In genomic region chr1:1354271-1355247, GRCh38 we compare ENCODE assay signal across 1 cellular context.
TF ChIP-seq lines count a peak whose summit lies in the region.

No MANE protein-coding gene starts in this region.

TF ChIP-seq in neural cell, 6 proteins besides CTCF, POLR2A, EP300 and RAD21:
- TF ChIP-seq REST (IDR thresholded peaks at IDR 0.05; ENCODE audit: borderline replicate concordance): no peak
- TF ChIP-seq TAF1 (IDR thresholded peaks at IDR 0.05; ENCODE audit: low read depth): no peak
- no peak for TF ChIP-seq EZH2 (IDR thresholded peaks at IDR 0.05; ENCODE audit: borderline replicate concordance, insufficient read depth, low read length, poor library complexity, severe bottlenecking)
- TF ChIP-seq SMC3 (conservative IDR thresholded peaks at IDR 0.05; ENCODE audit: poor library complexity): no peak
- peak; percentile 17 for TF ChIP-seq MXI1 (conservative IDR thresholded peaks at IDR 0.05; ENCODE audit: poor library complexity, severe bottlenecking)
- TF ChIP-seq POLR2AphosphoS5 (IDR thresholded peaks at IDR 0.05): no peak
